In the genomic region with DNA sequence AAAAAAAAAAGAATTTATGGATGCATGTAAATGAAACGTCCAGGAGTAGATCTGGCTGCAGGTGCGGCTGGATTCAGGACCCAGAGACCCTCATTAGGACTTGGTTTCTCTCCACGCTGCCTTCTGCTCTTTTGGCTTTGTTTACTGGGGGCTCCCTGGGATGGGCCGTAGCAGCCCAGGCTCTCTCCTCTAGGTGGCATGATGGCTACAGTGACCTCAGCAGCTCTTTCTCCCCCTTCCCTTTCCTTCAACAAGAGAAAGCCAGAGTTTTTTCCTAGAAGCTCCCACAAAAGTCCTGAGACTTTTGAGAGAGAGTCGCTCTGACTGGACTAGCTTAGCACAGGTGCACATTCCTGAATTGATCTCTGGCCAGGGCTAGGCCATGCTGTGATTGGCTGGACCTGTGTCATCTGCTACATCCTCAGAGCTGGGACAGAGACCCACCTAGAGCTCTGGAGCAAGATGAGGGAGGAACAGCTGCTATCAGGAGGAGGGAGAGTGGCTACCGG, we compare ENCODE assay signal across 8 cellular contexts.
DNase-seq lines count a peak whose midpoint lies in the region; ATAC-seq and TF ChIP-seq lines count a peak whose summit lies in the region.

No MANE protein-coding gene starts in this region.

- intact Hi-C loops in Calu3 (cut with micrococcal nuclease; ENCODE audit: unreplicated experiment) = loop anchor here (1.0 kb wide), 1 partner anchor 89 kb away; no protein-coding TSS in a partner anchor

- H3K27me3 ChIP-seq in endodermal cell (ENCODE audit: control insufficient read depth, insufficient read depth, low read length, poor library complexity, severe bottlenecking) (no peaks in the 10 kb centered on the region), thymus (ENCODE audit: control insufficient read depth, insufficient read depth) (no peaks in the 10 kb centered on the region)

- H3K4me1 Mint-ChIP-seq in Calu3 (ENCODE audit: low read depth, unreplicated experiment) = peaks cover 8% of the 10 kb centered on the region
- H3K4me1 Mint-ChIP-seq in endodermal cell = peaks cover 22% of the 10 kb centered on the region

- peak; percentile 13 for TF ChIP-seq CTCF in Calu3 (IDR thresholded peaks at IDR 0.05; ENCODE audit: unreplicated experiment)
- TF ChIP-seq CTCF in endodermal cell (conservative IDR thresholded peaks at IDR 0.05) = peak; percentile 85

- ATAC-seq in GM19328 (IDR thresholded peaks at IDR 0.05; ENCODE audit: unreplicated experiment) (peak; percentile 55), HG03565 (IDR thresholded peaks at IDR 0.05; ENCODE audit: unreplicated experiment) (peak; percentile 34), GM18519 (IDR thresholded peaks at IDR 0.05; ENCODE audit: low FRiP score, unreplicated experiment) (no peak)

- H3K4me3 Mint-ChIP-seq in Calu3 (ENCODE audit: low read depth, unreplicated experiment) (no peak overlapping the region), endodermal cell (no peak overlapping the region)

- no peak overlapping the region for H3K27ac ChIP-seq in endodermal cell (ENCODE audit: low read depth, low read length)
- peak overlapping the region; percentile 53 for H3K27ac ChIP-seq in thymus (ENCODE audit: low read depth)

- no peak overlapping the region for H3K27ac Mint-ChIP-seq in Calu3 (ENCODE audit: unreplicated experiment)
- H3K27ac Mint-ChIP-seq in endodermal cell = peak overlapping the region; percentile 41

- H3K9me3 Mint-ChIP-seq in Calu3 (ENCODE audit: low read depth, unreplicated experiment) (no peaks in the 10 kb centered on the region), endodermal cell (no peaks in the 10 kb centered on the region)

- H3K9ac ChIP-seq in endodermal cell (ENCODE audit: extremely low read depth, low read length, poor library complexity, severe bottlenecking) = no peak overlapping the region

- 49 to 56% methylated on average over 5 to 6 of the region's 6 CpGs for WGBS in endodermal cell (ENCODE audit: insufficient coverage in 1 of 2, insufficient read length in 1 of 2), 2 experiments
- 52% methylated on average over 6 of the region's 6 CpGs for WGBS in thymus

- H3K4me1 ChIP-seq in endodermal cell (ENCODE audit: control insufficient read depth, insufficient read depth, low read length) = no peaks in the 10 kb centered on the region
- peaks cover 17% of the 10 kb centered on the region for H3K4me1 ChIP-seq in thymus (ENCODE audit: control insufficient read depth, insufficient read depth, low read length)

- BruUV-seq in Calu3 (replicated peaks; lab: Mats Ljungman, UMichigan) = no TSS peak

- peaks cover 15% of the 10 kb centered on the region for H3K36me3 ChIP-seq in endodermal cell (ENCODE audit: control insufficient read depth, insufficient read depth, low read length)
- no peaks in the 10 kb centered on the region for H3K36me3 ChIP-seq in thymus (ENCODE audit: control insufficient read depth, insufficient read depth)

- H3K4me3 ChIP-seq in endodermal cell (ENCODE audit: low read length) (no peak overlapping the region), thymus (ENCODE audit: low read length) (no peak overlapping the region)

- H3K9me3 ChIP-seq in endodermal cell (ENCODE audit: control insufficient read depth, low read length) (no peaks in the 10 kb centered on the region), thymus (ENCODE audit: control insufficient read depth) (no peaks in the 10 kb centered on the region)

- H3K27me3 Mint-ChIP-seq in Calu3 (ENCODE audit: unreplicated experiment) (peaks cover 23% of the 10 kb centered on the region), endodermal cell (ENCODE audit: insufficient read depth) (no peaks in the 10 kb centered on the region)

- DNase-seq in Calu3 (peak; percentile 40), UCSD-AML1 (lab: John Stamatoyannopoulos, UW; ENCODE audit: unreplicated experiment) (peak; percentile 40), endodermal cell (peak; percentile 84), medulla oblongata (ENCODE audit: extremely low spot score) (peak; percentile 87)

- no peaks in the 10 kb centered on the region for H3K36me3 Mint-ChIP-seq in Calu3 (ENCODE audit: insufficient read depth, unreplicated experiment)
- peaks cover 4% of the 10 kb centered on the region for H3K36me3 Mint-ChIP-seq in endodermal cell (ENCODE audit: low read depth)

- CTCF ChIA-PET in Calu3 (lab: Charles Lee) = interaction anchor here (1.0 to 1.2 kb wide), 3 partner anchors 10 to 114 kb away, joined by 4 to 6 read pairs (median 6); no protein-coding TSS in a partner anchor
